Comparison of ENCODE assay signal across 1 cellular context in genomic region chr11:120510406-120511115, GRCh38.
A peak's percentile ranks its signal among the peaks of the same experiment; 100 is the strongest.
TF ChIP-seq lines count a peak whose summit lies in the region.

No MANE protein-coding gene starts in this region.

TF ChIP-seq in HepG2, 621 proteins besides CTCF, POLR2A, EP300 and RAD21:
- TF ChIP-seq SP4 (CRISPR knock-in tag; IDR thresholded peaks at IDR 0.05) (0 out of 2 replicates have a peak, but pooled peaks have one; percentile 47), FOXC1 (CRISPR knock-in tag; IDR thresholded peaks at IDR 0.05; ENCODE audit: borderline replicate concordance) (0 out of 2 replicates have a peak, but pooled peaks have one; percentile 18), ZNF891 (CRISPR knock-in tag; IDR thresholded peaks at IDR 0.05) (no peak), BRD4 (CRISPR knock-in tag; IDR thresholded peaks at IDR 0.05) (no peak), ZNF629 (CRISPR knock-in tag; conservative IDR thresholded peaks at IDR 0.05) (no peak)
